In the genomic region with DNA sequence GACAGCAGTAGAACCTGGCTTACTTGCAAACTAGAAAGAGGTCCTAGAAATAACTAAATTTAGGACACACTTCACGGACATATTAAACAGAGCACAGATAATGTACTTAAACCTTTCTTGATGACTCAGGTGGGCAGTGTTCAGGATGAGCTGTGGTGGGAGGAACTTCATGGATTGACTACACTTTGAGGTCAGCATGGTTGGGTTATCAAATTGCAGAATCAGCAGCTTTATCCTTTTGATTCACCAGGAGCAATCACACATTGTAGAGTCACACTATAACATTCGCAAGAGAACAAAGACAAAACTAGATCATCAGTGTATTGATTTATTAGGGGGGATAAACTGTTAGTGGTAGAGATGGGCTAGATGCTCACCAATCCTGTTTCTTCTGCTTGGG, we compare ENCODE assay signal across 1 cellular context.
TF ChIP-seq lines count a peak whose summit lies in the region.

No MANE protein-coding gene starts in this region.

TF ChIP-seq in H1, 55 proteins besides CTCF, POLR2A, EP300 and RAD21:
- TF ChIP-seq, protein P1, sequence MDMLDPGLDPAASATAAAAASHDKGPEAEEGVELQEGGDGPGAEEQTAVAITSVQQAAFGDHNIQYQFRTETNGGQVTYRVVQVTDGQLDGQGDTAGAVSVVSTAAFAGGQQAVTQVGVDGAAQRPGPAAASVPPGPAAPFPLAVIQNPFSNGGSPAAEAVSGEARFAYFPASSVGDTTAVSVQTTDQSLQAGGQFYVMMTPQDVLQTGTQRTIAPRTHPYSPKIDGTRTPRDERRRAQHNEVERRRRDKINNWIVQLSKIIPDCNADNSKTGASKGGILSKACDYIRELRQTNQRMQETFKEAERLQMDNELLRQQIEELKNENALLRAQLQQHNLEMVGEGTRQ (IDR thresholded peaks at IDR 0.05; ENCODE audit: low read length): no peak
- TF ChIP-seq RFX5 (IDR thresholded peaks at IDR 0.05; ENCODE audit: borderline replicate concordance, low read depth, low read length) (no peak), POU5F1 (IDR thresholded peaks at IDR 0.05; ENCODE audit: low read depth, low read length) (no peak), RXRA (IDR thresholded peaks at IDR 0.05; ENCODE audit: insufficient read depth, low read depth, low read length) (no peak), SUZ12 (IDR thresholded peaks at IDR 0.05; ENCODE audit: low read length) (no peak), BRCA1 (IDR thresholded peaks at IDR 0.05; ENCODE audit: low read depth, low read length) (no peak), SIN3A (conservative IDR thresholded peaks at IDR 0.05 in 1 of 2, IDR thresholded peaks at IDR 0.05 in 1 of 2; ENCODE audit: low read depth in 1 of 2, low read length in 2 of 2) (no peak), NANOG (IDR thresholded peaks at IDR 0.05; ENCODE audit: insufficient read depth, low read depth, low read length, poor library complexity, severe bottlenecking) (no peak)
TF ChIP-seq in H1: peak in this region for 0.
